In genomic region chr9:106717686-106718085, GRCh38 we compare ENCODE assay signal across 14 cellular contexts.
DNase-seq lines count a peak whose midpoint lies in the region; ATAC-seq, FAIRE-seq and TF ChIP-seq lines count a peak whose summit lies in the region.
"Had no signal": no experiment of that assay in that cellular context is flagged by ENCODE, and none has a peak within 500 bp of the region (broad histone marks: within the 10 kb centered on the region; RNA-seq: fewer than 3 reads in every experiment).

No MANE protein-coding gene starts in this region.

- H3K4me1 Mint-ChIP-seq in activated CD8-positive, alpha-beta memory T cell treated with anti-CD3 and anti-CD28 coated beads, Interleukin-2, amount 10 ng/mL, durations not matched to agents 7 days and 5 days = no peaks in the 10 kb centered on the region
- H3K4me1 Mint-ChIP-seq: activated naive CD4-positive, alpha-beta T cell treated with anti-CD3 and anti-CD28 coated beads, Interleukin-2, amount 50 U/mL, for 24 hours had no signal

- TF ChIP-seq CTCF in AG04449 (IDR thresholded peaks at IDR 0.05; ENCODE audit: insufficient read depth, low read length, missing control alignments) (no peak), bronchial epithelial cell (IDR thresholded peaks at IDR 0.05; ENCODE audit: insufficient read depth, low read length, severe bottlenecking) (no peak)

- CTCF ChIA-PET in AG04449 (lab: Yijun Ruan, JAX) = no interaction called here
- CTCF ChIA-PET in activated CD8-positive, alpha-beta memory T cell treated with anti-CD3 and anti-CD28 coated beads, Interleukin-2, amount 10 ng/mL, durations not matched to agents 7 days and 5 days (lab: Charles Lee) = no interaction called here

- no peaks in the 10 kb centered on the region for H3K36me3 ChIP-seq in bronchial epithelial cell (ENCODE audit: control insufficient read depth, insufficient read depth, low read length)

- no peak for FAIRE-seq in bronchial epithelial cell (lab: Jason Lieb, UNC)

- DNase-seq in AG04449 (ENCODE audit: low read depth, low spot score) (peak; percentile 55), HS-27A (ENCODE audit: low read depth) (peak; percentile 64), bronchial epithelial cell (ENCODE audit: low read depth) (peak; percentile 90), kidney tubule cell (ENCODE audit: low spot score) (peak; percentile 77), NCI-H187 treated with DMSO at 0.1 percent for 48 hours (lab: John Stamatoyannopoulos, UW) (no peak), NCI-H345 treated with DMSO at 0.1 percent for 48 hours (lab: John Stamatoyannopoulos, UW; ENCODE audit: unreplicated experiment) (no peak)
- no peak for DNase-seq in activated CD8-positive, alpha-beta memory T cell treated with anti-CD3 and anti-CD28 coated beads, Interleukin-2, amount 10 ng/mL, durations not matched to agents 7 days and 5 days
- DNase-seq: activated CD4-positive, alpha-beta T cell treated with anti-CD3 and anti-CD28 coated beads for 4 hours; CD8-positive, alpha-beta T cell; erythroblast; NCI-H1417 treated with DMSO at 0.1 percent for 48 hours; stimulated activated CD4-positive, alpha-beta T cell treated with anti-CD3 and anti-CD28 coated beads, Interleukin-2, amount 100 ng/mL, for 24 hours had no signal

- ATAC-seq in HG03135 (IDR thresholded peaks at IDR 0.05; ENCODE audit: unreplicated experiment) = no peak
- no peak for ATAC-seq in activated CD8-positive, alpha-beta memory T cell treated with anti-CD3 and anti-CD28 coated beads, Interleukin-2, amount 10 ng/mL, durations not matched to agents 7 days and 5 days
- ATAC-seq: CD8-positive, alpha-beta T cell had no signal

- no peaks in the 10 kb centered on the region for H3K36me3 Mint-ChIP-seq in activated CD8-positive, alpha-beta memory T cell treated with anti-CD3 and anti-CD28 coated beads, Interleukin-2, amount 10 ng/mL, durations not matched to agents 7 days and 5 days
- H3K36me3 Mint-ChIP-seq: activated naive CD4-positive, alpha-beta T cell treated with anti-CD3 and anti-CD28 coated beads, Interleukin-2, amount 50 U/mL, for 24 hours; CD8-positive, alpha-beta T cell had no signal

- no peak overlapping the region for H3K27ac Mint-ChIP-seq in activated CD8-positive, alpha-beta memory T cell treated with anti-CD3 and anti-CD28 coated beads, Interleukin-2, amount 10 ng/mL, durations not matched to agents 7 days and 5 days
- H3K27ac Mint-ChIP-seq: activated naive CD4-positive, alpha-beta T cell treated with anti-CD3 and anti-CD28 coated beads, Interleukin-2, amount 50 U/mL, for 24 hours; CD8-positive, alpha-beta T cell had no signal

- POLR2A ChIA-PET in AG04449 (lab: Yijun Ruan, JAX) = no interaction called here

- no peaks in the 10 kb centered on the region for H3K27me3 ChIP-seq in bronchial epithelial cell (ENCODE audit: control insufficient read depth, insufficient read depth, low read length)

- H3K4me3 ChIP-seq in AG04449 (ENCODE audit: low read depth, low read length) = no peak overlapping the region
- H3K4me3 ChIP-seq in bronchial epithelial cell (ENCODE audit: low read depth, low read length) = no peak overlapping the region

- H3K9me3 Mint-ChIP-seq in activated CD8-positive, alpha-beta memory T cell treated with anti-CD3 and anti-CD28 coated beads, Interleukin-2, amount 10 ng/mL, durations not matched to agents 7 days and 5 days (ENCODE audit: low read depth) = peaks cover 7% of the 10 kb centered on the region

- no peaks in the 10 kb centered on the region for H3K27me3 Mint-ChIP-seq in activated CD8-positive, alpha-beta memory T cell treated with anti-CD3 and anti-CD28 coated beads, Interleukin-2, amount 10 ng/mL, durations not matched to agents 7 days and 5 days
- H3K27me3 Mint-ChIP-seq: activated naive CD4-positive, alpha-beta T cell treated with anti-CD3 and anti-CD28 coated beads, Interleukin-2, amount 50 U/mL, for 24 hours had no signal

- H3K4me3 Mint-ChIP-seq in activated CD8-positive, alpha-beta memory T cell treated with anti-CD3 and anti-CD28 coated beads, Interleukin-2, amount 10 ng/mL, durations not matched to agents 7 days and 5 days = no peak overlapping the region
- H3K4me3 Mint-ChIP-seq: activated naive CD4-positive, alpha-beta T cell treated with anti-CD3 and anti-CD28 coated beads, Interleukin-2, amount 50 U/mL, for 24 hours; CD8-positive, alpha-beta T cell had no signal

Comparison
In these comparisons a context has a peak if more than half of its experiments do, and no peak if none do; other contexts are left out.
1. DNase-seq: peak in AG04449 (single experiment), HS-27A (single experiment), bronchial epithelial cell (single experiment) and kidney tubule cell (single experiment); none in NCI-H187 treated with DMSO at 0.1 percent for 48 hours (single experiment), activated CD8-positive, alpha-beta memory T cell treated with anti-CD3 and anti-CD28 coated beads, Interleukin-2, amount 10 ng/mL, durations not matched to agents 7 days and 5 days (single experiment) and NCI-H345 treated with DMSO at 0.1 percent for 48 hours (single experiment).